ENCODE assay signal across 14 cellular contexts in the genomic region with DNA sequence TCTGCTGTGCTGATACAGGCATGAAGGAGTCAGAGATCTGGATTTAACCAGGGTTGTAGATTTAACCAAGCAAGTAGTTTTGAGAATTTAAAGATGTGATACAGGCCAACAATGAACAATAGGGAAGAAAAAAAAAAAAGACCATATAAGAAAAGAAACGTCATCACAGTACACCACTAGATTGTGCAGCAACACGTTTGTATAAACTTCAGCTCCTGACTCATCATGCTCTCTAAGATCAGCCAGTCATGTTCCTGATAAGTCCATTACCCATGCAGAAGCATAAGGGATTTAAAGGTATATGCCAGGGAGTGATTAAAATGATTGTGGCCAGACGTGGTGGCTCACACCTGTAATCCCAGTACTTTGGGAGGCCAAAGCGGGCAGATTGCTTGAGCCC. TPM values are rescaled to one million over a fixed set of nuclear protein-coding genes. Genes with fewer than 3 reads are reported as not detected.
A peak's percentile ranks its signal among the peaks of the same experiment; 100 is the strongest.
DNase-seq lines count a peak whose midpoint lies in the region; ATAC-seq, FAIRE-seq and TF ChIP-seq lines count a peak whose summit lies in the region.
"Had no signal": no experiment of that assay in that cellular context is flagged by ENCODE, and none has a peak within 500 bp of the region (broad histone marks: within the 10 kb centered on the region; RNA-seq: fewer than 3 reads in every experiment).

No MANE protein-coding gene starts in this region.

- no peak overlapping the region for H3K27ac ChIP-seq in A549

- no peak overlapping the region for H3K4me3 ChIP-seq in A549
- no peak overlapping the region for H3K4me3 ChIP-seq in HFF-Myc (replicated peaks; ENCODE audit: low read depth, low read length)
- peak overlapping the region; percentile 26 for H3K4me3 ChIP-seq in fibroblast of the aortic adventitia (ENCODE audit: low read depth, low read length)

- H3K9me3 ChIP-seq in A549, result no peaks in the 10 kb centered on the region

- CTCF ChIA-PET in A549 (lab: Yijun Ruan, JAX), result interaction anchor here (1.2 kb wide), 1 partner anchor 164 kb away, joined by 3 read pairs; no protein-coding TSS in a partner anchor
- CTCF ChIA-PET in GM10248 (lab: Yijun Ruan, JAX), result no interaction called here

- DNase-seq in A549 (ENCODE audit: low read depth in 1 of 2, low spot score in 1 of 2) (peak in 1 of 2 experiments; percentile 27), HFF-Myc (ENCODE audit: extremely low read depth, low read depth) (peak; percentile 21), SW480 (ENCODE audit: low spot score) (peak; percentile 51), fibroblast of the aortic adventitia (ENCODE audit: low read depth) (peak; percentile 77), NCI-H82 treated with DMSO at 0.1 percent for 48 hours (lab: John Stamatoyannopoulos, UW; ENCODE audit: unreplicated experiment) (no peak), GM10248 (ENCODE audit: extremely low spot score) (no peak), cerebellum (ENCODE audit: low spot score) (no peak)
- DNase-seq: activated B cell treated with CpG ODN at 0.5 μM for 24 hours, H9, NCI-H146, NCI-H510A treated with DMSO at 0.1 percent for 48 hours had no signal

- no peaks in the 10 kb centered on the region; the same call in 2 of the 3 replicates for H3K4me1 ChIP-seq in A549

- TF ChIP-seq EP300 in A549 (IDR thresholded peaks at IDR 0.05), result no peak

- POLR2A ChIA-PET in A549 (lab: Yijun Ruan, JAX), result no interaction called here
- POLR2A ChIA-PET in GM10248 (lab: Yijun Ruan, JAX), result no interaction called here

- no peak for TF ChIP-seq RAD21 in A549 (conservative IDR thresholded peaks at IDR 0.05 in 1 of 2, IDR thresholded peaks at IDR 0.05 in 1 of 2)

- WGBS in A549 (ENCODE audit: missing lambda C conversion rate), result 10% methylated on average over 4 of the region's 4 CpGs

- peak; percentile 67 to 76; a peak in 5 of 6 replicates for ATAC-seq in A549
- ATAC-seq in HG03565 (IDR thresholded peaks at IDR 0.05; ENCODE audit: unreplicated experiment), result no peak

- H3K4me2 ChIP-seq in A549, result peak overlapping the region; percentile 17; the same call in 1 of the 3 replicates

- TF ChIP-seq POLR2A in A549 (IDR thresholded peaks at IDR 0.05; ENCODE audit: low read length), result no peak

- no peak for FAIRE-seq in A549 (lab: Jason Lieb, UNC)

- no peak for TF ChIP-seq CTCF in A549 (IDR thresholded peaks at IDR 0.05)
- TF ChIP-seq CTCF in HFF-Myc (IDR thresholded peaks at IDR 0.05; ENCODE audit: low read depth, low read length, missing control alignments), result no peak
- no peak for TF ChIP-seq CTCF in fibroblast of the aortic adventitia (IDR thresholded peaks at IDR 0.05; ENCODE audit: insufficient read depth, low read length)
- no peak for TF ChIP-seq CTCF in GM10248 (IDR thresholded peaks at IDR 0.05; ENCODE audit: control extremely low read depth, extremely low read depth, low read depth, missing control alignments)

TF ChIP-seq in A549, 52 proteins besides CTCF, POLR2A, EP300 and RAD21:
- TF ChIP-seq, protein P1, sequence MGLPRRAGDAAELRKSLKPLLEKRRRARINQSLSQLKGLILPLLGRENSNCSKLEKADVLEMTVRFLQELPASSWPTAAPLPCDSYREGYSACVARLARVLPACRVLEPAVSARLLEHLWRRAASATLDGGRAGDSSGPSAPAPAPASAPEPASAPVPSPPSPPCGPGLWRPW (IDR thresholded peaks at IDR 0.05), result no peak
- TF ChIP-seq NPAS2 (CRISPR knock-in tag; IDR thresholded peaks at IDR 0.05; ENCODE audit: borderline replicate concordance), result no peak

RNA-seq across cellular contexts. Expression of a gene that starts 22.3 kb away (rescaled TPM):
- not detected in 2 replicates for polyA plus RNA-seq in A549 (2011; rRNA removed)
- not detected in 2 replicates for polyA plus RNA-seq in A549 (2012; cell fraction: cytosol; rRNA removed)
- not detected in 2 replicates for polyA plus RNA-seq in A549 (2012; cell fraction: nucleus; rRNA removed)
- polyA plus RNA-seq in A549 (2017; fragmentation: RNase III; extraction: RNeasy Plus Mini Kit Qiagen cat#74134 plus additional on column Dnase treatment), result not detected in 3 replicates
- polyA minus RNA-seq in A549 (2011; rRNA and poly(A)+ RNA removed), result not detected in 2 replicates
- total RNA-seq in fibroblast of the aortic adventitia (ENCODE audit: low replicate concordance), result 4.0 TPM in 1 of 2 replicates, not detected in the other
- not detected for total RNA-seq in cerebellum
- total RNA-seq: activated B cell treated with CpG ODN at 0.5 μM for 24 hours, osteocyte, urinary bladder had no signal

RNA-seq across cellular contexts. Expression of a gene that starts 32.8 kb away (rescaled TPM):
- not detected in 2 replicates for polyA plus RNA-seq in A549 (2011; rRNA removed)
- 0.03 TPM in 1 of 2 replicates, not detected in the other for polyA plus RNA-seq in A549 (2012; cell fraction: cytosol; rRNA removed)
- 0.04 TPM in 1 of 2 replicates, not detected in the other for polyA plus RNA-seq in A549 (2012; cell fraction: nucleus; rRNA removed)
- polyA plus RNA-seq in A549 (2017; fragmentation: RNase III; extraction: RNeasy Plus Mini Kit Qiagen cat#74134 plus additional on column Dnase treatment), result not detected in 3 replicates
- not detected in 2 replicates for polyA minus RNA-seq in A549 (2011; rRNA and poly(A)+ RNA removed)
- not detected in 2 replicates for total RNA-seq in fibroblast of the aortic adventitia (ENCODE audit: low replicate concordance)
- 17.5 TPM for total RNA-seq in cerebellum
- total RNA-seq: activated B cell treated with CpG ODN at 0.5 μM for 24 hours, osteocyte had no signal

Comparison
In these comparisons a context has a peak if more than half of its experiments do, and no peak if none do; other contexts are left out.
1. DNase-seq: peak in HFF-Myc (single experiment), SW480 (single experiment) and fibroblast of the aortic adventitia (single experiment); none in NCI-H82 treated with DMSO at 0.1 percent for 48 hours (single experiment), GM10248 (single experiment) and cerebellum (single experiment).
2. RNA of a gene that starts 32.8 kb away (total RNA-seq): 17.5 TPM in cerebellum (single experiment); not detected in fibroblast of the aortic adventitia; every median in the first group is over 10 times any median in the second.